In genomic region chrX:13775837-13776236, GRCh38 we compare ENCODE assay signal across 33 cellular contexts. TPM values are rescaled to one million over a fixed set of nuclear protein-coding genes. Genes with fewer than 3 reads are reported as not detected.
"Had no signal": no experiment of that assay in that cellular context is flagged by ENCODE, and none has a peak within 500 bp of the region (broad histone marks: within the 10 kb centered on the region; RNA-seq: fewer than 3 reads in every experiment).

No MANE protein-coding gene starts in this region.

- H3K4me1 Mint-ChIP-seq: activated CD4-positive, alpha-beta T cell treated with anti-CD3 and anti-CD28 coated beads, Interleukin-2, amount 10 ng/mL, durations not matched to agents 24 days and 14 days; activated naive CD4-positive, alpha-beta T cell treated with anti-CD3 and anti-CD28 coated beads, Interleukin-2, amount 10 ng/mL, durations not matched to agents 7 days and 5 days; activated naive CD8-positive, alpha-beta T cell treated with anti-CD3 and anti-CD28 coated beads, Interleukin-2, amount 10 ng/mL, durations not matched to agents 7 days and 5 days; central memory CD8-positive, alpha-beta T cell; T-cell had no signal

- ATAC-seq: activated CD4-positive, alpha-beta T cell treated with anti-CD3 and anti-CD28 coated beads for 36 hours; activated naive CD4-positive, alpha-beta T cell treated with anti-CD3 and anti-CD28 coated beads, Interleukin-2, amount 50 U/mL, for 72 hours; activated T-cell treated with anti-CD3 and anti-CD28 coated beads, Interleukin-2, amount 50 U/mL, for 72 hours; esophagus mucosa; heart left ventricle; T-cell had no signal

- H3K4me1 ChIP-seq: ascending aorta, breast epithelium, heart left ventricle had no signal

- H3K27ac ChIP-seq: ascending aorta, breast epithelium, cardiac muscle cell, heart left ventricle had no signal

- H3K4me3 Mint-ChIP-seq: activated CD4-positive, alpha-beta memory T cell treated with anti-CD3 and anti-CD28 coated beads for 36 hours; activated CD4-positive, alpha-beta T cell treated with anti-CD3 and anti-CD28 coated beads for 36 hours; activated CD4-positive, alpha-beta T cell treated with anti-CD3 and anti-CD28 coated beads, Interleukin-2, amount 10 ng/mL, durations not matched to agents 24 days and 14 days; activated naive CD4-positive, alpha-beta T cell treated with anti-CD3 and anti-CD28 coated beads, Interleukin-2, amount 10 ng/mL, durations not matched to agents 7 days and 5 days; activated naive CD8-positive, alpha-beta T cell treated with anti-CD3 and anti-CD28 coated beads, Interleukin-2, amount 10 ng/mL, durations not matched to agents 7 days and 5 days; activated T-cell treated with anti-CD3 and anti-CD28 coated beads, Interleukin-2, amount 50 U/mL, for 24 hours; activated T-cell treated with anti-CD3 and anti-CD28 coated beads, Interleukin-2, amount 50 U/mL, for 72 hours; brain; central memory CD8-positive, alpha-beta T cell; T-cell; T-helper 1 cell treated with Interleukin-12 subunit alpha and Interleukin-12 subunit beta and Interleukin-4 antibody, amounts not matched to agents 30 μg/mL and 1 μg/mL, for 36 hours had no signal

- DNase-seq: activated CD4-positive, alpha-beta memory T cell treated with anti-CD3 and anti-CD28 coated beads for 36 hours; activated CD4-positive, alpha-beta T cell treated with anti-CD3 and anti-CD28 coated beads for 36 hours; activated CD4-positive, alpha-beta T cell treated with anti-CD3 and anti-CD28 coated beads, Interleukin-2, amount 10 ng/mL, durations not matched to agents 24 days and 14 days; activated CD4-positive, CD25-positive, alpha-beta regulatory T cell; activated CD4-positive, CD25-positive, alpha-beta regulatory T cell treated with anti-CD3 and anti-CD28 coated beads, Interleukin-2, amount 50 U/mL, for 72 hours; activated CD8-positive, alpha-beta memory T cell treated with anti-CD3 and anti-CD28 coated beads, Interleukin-2, amount 50 U/mL, for 48 hours; activated gamma-delta T cell; activated naive CD4-positive, alpha-beta T cell; activated naive CD4-positive, alpha-beta T cell treated with anti-CD3 and anti-CD28 coated beads, Interleukin-2, amount 10 ng/mL, durations not matched to agents 7 days and 5 days; activated naive CD8-positive, alpha-beta T cell treated with anti-CD3 and anti-CD28 coated beads, Interleukin-2, amount 10 ng/mL, durations not matched to agents 7 days and 5 days; activated T-cell treated with anti-CD3 and anti-CD28 coated beads for 4 hours; activated T-cell treated with anti-CD3 and anti-CD28 coated beads, Interleukin-2, amount 50 U/mL, for 24 hours; activated T-cell treated with anti-CD3 and anti-CD28 coated beads, Interleukin-2, amount 50 U/mL, for 72 hours; cortex of kidney; dermis blood vessel endothelial cell; effector CD8-positive, alpha-beta T cell; foreskin fibroblast; glutamatergic neuron; heart left ventricle; SW 1271; T-cell had no signal

- FAIRE-seq: colon, endometrium, frontal cortex had no signal

- H3K27me3 ChIP-seq: ascending aorta, breast epithelium, cardiac muscle cell had no signal

- H3K36me3 ChIP-seq: breast epithelium had no signal

- H3K9me3 Mint-ChIP-seq: activated CD4-positive, alpha-beta memory T cell treated with anti-CD3 and anti-CD28 coated beads for 36 hours; activated CD4-positive, alpha-beta T cell treated with anti-CD3 and anti-CD28 coated beads, Interleukin-2, amount 10 ng/mL, durations not matched to agents 24 days and 14 days; activated naive CD4-positive, alpha-beta T cell treated with anti-CD3 and anti-CD28 coated beads, Interleukin-2, amount 10 ng/mL, durations not matched to agents 7 days and 5 days; activated naive CD4-positive, alpha-beta T cell treated with anti-CD3 and anti-CD28 coated beads, Interleukin-2, amount 50 U/mL, for 72 hours; activated naive CD8-positive, alpha-beta T cell treated with anti-CD3 and anti-CD28 coated beads, Interleukin-2, amount 10 ng/mL, durations not matched to agents 7 days and 5 days; activated T-cell treated with anti-CD3 and anti-CD28 coated beads, Interleukin-2, amount 50 U/mL, for 24 hours; activated T-cell treated with anti-CD3 and anti-CD28 coated beads, Interleukin-2, amount 50 U/mL, for 72 hours; brain; central memory CD8-positive, alpha-beta T cell; T-cell; T-helper 1 cell treated with Interleukin-12 subunit alpha and Interleukin-12 subunit beta and Interleukin-4 antibody, amounts not matched to agents 30 μg/mL and 1 μg/mL, for 36 hours had no signal

- H3K9me3 ChIP-seq: ascending aorta, breast epithelium, heart left ventricle had no signal

- H3K27ac Mint-ChIP-seq: activated CD4-positive, alpha-beta memory T cell treated with anti-CD3 and anti-CD28 coated beads for 36 hours; activated CD4-positive, alpha-beta T cell treated with anti-CD3 and anti-CD28 coated beads for 36 hours; activated CD4-positive, alpha-beta T cell treated with anti-CD3 and anti-CD28 coated beads, Interleukin-2, amount 10 ng/mL, durations not matched to agents 24 days and 14 days; activated naive CD4-positive, alpha-beta T cell treated with anti-CD3 and anti-CD28 coated beads, Interleukin-2, amount 10 ng/mL, durations not matched to agents 7 days and 5 days; activated naive CD4-positive, alpha-beta T cell treated with anti-CD3 and anti-CD28 coated beads, Interleukin-2, amount 50 U/mL, for 72 hours; activated T-cell treated with anti-CD3 and anti-CD28 coated beads, Interleukin-2, amount 50 U/mL, for 24 hours; activated T-cell treated with anti-CD3 and anti-CD28 coated beads, Interleukin-2, amount 50 U/mL, for 72 hours; T-helper 1 cell treated with Interleukin-12 subunit alpha and Interleukin-12 subunit beta and Interleukin-4 antibody, amounts not matched to agents 30 μg/mL and 1 μg/mL, for 36 hours had no signal

- H3K27me3 Mint-ChIP-seq: activated CD4-positive, alpha-beta memory T cell treated with anti-CD3 and anti-CD28 coated beads for 36 hours; activated CD4-positive, alpha-beta T cell treated with anti-CD3 and anti-CD28 coated beads for 36 hours; activated CD4-positive, alpha-beta T cell treated with anti-CD3 and anti-CD28 coated beads, Interleukin-2, amount 10 ng/mL, durations not matched to agents 24 days and 14 days; activated naive CD4-positive, alpha-beta T cell treated with anti-CD3 and anti-CD28 coated beads, Interleukin-2, amount 10 ng/mL, durations not matched to agents 7 days and 5 days; activated naive CD8-positive, alpha-beta T cell treated with anti-CD3 and anti-CD28 coated beads, Interleukin-2, amount 10 ng/mL, durations not matched to agents 7 days and 5 days; brain; central memory CD8-positive, alpha-beta T cell had no signal

- H3K4me3 ChIP-seq: ascending aorta, breast epithelium, cardiac muscle cell, heart left ventricle had no signal

RNA-seq across cellular contexts. Expression of gene GPM6B, which starts 41.1 kb away (rescaled TPM):
- total RNA-seq: activated CD4-positive, alpha-beta memory T cell treated with anti-CD3 and anti-CD28 coated beads for 36 hours; activated CD4-positive, alpha-beta T cell treated with anti-CD3 and anti-CD28 coated beads, Interleukin-2, amount 10 ng/mL, durations not matched to agents 24 days and 14 days; activated naive CD4-positive, alpha-beta T cell treated with anti-CD3 and anti-CD28 coated beads, Interleukin-2, amount 50 U/mL, for 72 hours; activated naive CD8-positive, alpha-beta T cell treated with anti-CD3 and anti-CD28 coated beads, Interleukin-2, amount 10 ng/mL, durations not matched to agents 7 days and 5 days; activated T-cell treated with anti-CD3 and anti-CD28 coated beads, Interleukin-2, amount 50 U/mL, for 72 hours; T-helper 2 cell treated with Interferon-gamma antibody and Interleukin-4, amounts not matched to agents 100 ng/mL and 5 ng/mL, for 36 hours had no signal
